18 cellular contexts compared by ENCODE assay signal in genomic region chr2:71060871-71061270, GRCh38.
"Had no signal": no experiment of that assay in that cellular context is flagged by ENCODE, and none has a peak within 500 bp of the region (broad histone marks: within the 10 kb centered on the region; RNA-seq: fewer than 3 reads in every experiment).

No MANE protein-coding gene starts in this region.

- DNase-seq: activated CD4-positive, alpha-beta T cell treated with anti-CD3 and anti-CD28 coated beads for 4 hours; activated CD8-positive, alpha-beta T cell treated with anti-CD3 and anti-CD28 coated beads for 36 hours; activated gamma-delta T cell; activated T-cell treated with anti-CD3 and anti-CD28 coated beads, Interleukin-2, amount 50 U/mL, for 72 hours; colonic mucosa; esophagus squamous epithelium; foreskin keratinocyte; glutamatergic neuron; kidney glomerular epithelial cell; nephron progenitor cell; stimulated activated CD4-positive, alpha-beta T cell treated with anti-CD3 and anti-CD28 coated beads, Interleukin-12 subunit alpha, Interleukin-12 subunit beta, amount 100 ng/mL, for 4 hours; stimulated activated CD4-positive, alpha-beta T cell treated with anti-CD3 and anti-CD28 coated beads, Interleukin-2, amount 100 ng/mL, for 24 hours; T-helper 2 cell; tibial artery; uterus had no signal

- H3K4me3 Mint-ChIP-seq: activated CD8-positive, alpha-beta T cell treated with anti-CD3 and anti-CD28 coated beads for 36 hours; activated T-cell treated with anti-CD3 and anti-CD28 coated beads, Interleukin-2, amount 50 U/mL, for 72 hours; nephron progenitor cell; WTC11 had no signal

- H3K27me3 Mint-ChIP-seq: activated CD8-positive, alpha-beta T cell treated with anti-CD3 and anti-CD28 coated beads for 36 hours had no signal

- H3K9me3 Mint-ChIP-seq: activated CD8-positive, alpha-beta T cell treated with anti-CD3 and anti-CD28 coated beads for 36 hours; activated naive CD4-positive, alpha-beta T cell treated with anti-CD3 and anti-CD28 coated beads, Interleukin-2, amount 50 U/mL, for 72 hours; activated T-cell treated with anti-CD3 and anti-CD28 coated beads, Interleukin-2, amount 50 U/mL, for 72 hours; nephron progenitor cell; WTC11 had no signal

- H3K36me3 ChIP-seq: colonic mucosa, esophagus squamous epithelium, tibial artery, uterus had no signal

- H3K27ac Mint-ChIP-seq: activated CD8-positive, alpha-beta T cell treated with anti-CD3 and anti-CD28 coated beads for 36 hours; activated naive CD4-positive, alpha-beta T cell treated with anti-CD3 and anti-CD28 coated beads, Interleukin-2, amount 50 U/mL, for 72 hours; activated T-cell treated with anti-CD3 and anti-CD28 coated beads, Interleukin-2, amount 50 U/mL, for 72 hours; nephron progenitor cell; WTC11 had no signal

- H3K27me3 ChIP-seq: colonic mucosa, esophagus squamous epithelium, uterus had no signal

- H3K4me1 Mint-ChIP-seq: WTC11 had no signal

- H3K9me3 ChIP-seq: colonic mucosa, esophagus squamous epithelium, tibial artery, uterus had no signal

- H3K4me3 ChIP-seq: colonic mucosa, esophagus squamous epithelium, tibial artery, uterus had no signal

- H3K36me3 Mint-ChIP-seq: activated naive CD4-positive, alpha-beta T cell treated with anti-CD3 and anti-CD28 coated beads, Interleukin-2, amount 50 U/mL, for 72 hours; WTC11 had no signal

- ATAC-seq: activated CD8-positive, alpha-beta T cell treated with anti-CD3 and anti-CD28 coated beads for 36 hours; activated naive CD4-positive, alpha-beta T cell treated with anti-CD3 and anti-CD28 coated beads, Interleukin-2, amount 50 U/mL, for 72 hours; activated T-cell treated with anti-CD3 and anti-CD28 coated beads, Interleukin-2, amount 50 U/mL, for 72 hours; foreskin keratinocyte; sciatic nerve; WTC11 had no signal
